In the genomic region with DNA sequence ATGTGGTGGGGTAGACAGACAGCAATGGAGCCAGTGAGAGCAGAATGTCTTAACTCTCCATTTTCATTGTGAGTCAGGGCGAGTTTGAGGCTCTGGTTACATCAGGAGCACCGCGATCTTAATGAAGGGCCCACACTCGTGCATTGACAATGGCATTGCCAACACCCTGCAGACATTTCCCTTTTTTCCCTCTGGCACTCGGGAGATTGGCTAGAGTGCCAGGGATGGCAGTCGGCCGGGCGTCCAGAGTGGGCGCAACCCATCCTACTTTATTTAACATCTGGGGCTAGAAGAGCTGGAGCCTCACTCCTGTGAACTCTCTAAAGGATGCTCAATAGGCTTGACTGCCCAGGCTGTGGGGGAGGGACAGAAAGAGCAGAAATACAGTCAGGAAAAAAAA, we compare ENCODE assay signal across 20 cellular contexts. TPM values are rescaled to one million over a fixed set of nuclear protein-coding genes. Genes with fewer than 3 reads are reported as not detected.
DNase-seq lines count a peak whose midpoint lies in the region; ATAC-seq and TF ChIP-seq lines count a peak whose summit lies in the region.
"Had no signal": no experiment of that assay in that cellular context is flagged by ENCODE, and none has a peak within 500 bp of the region (broad histone marks: within the 10 kb centered on the region; RNA-seq: fewer than 3 reads in every experiment).

No MANE protein-coding gene starts in this region.

- no peaks in the 10 kb centered on the region for H3K9me3 ChIP-seq in Loucy (ENCODE audit: insufficient read depth, low read depth, low read length)
- H3K9me3 ChIP-seq: prostate gland had no signal

- H3K4me1 Mint-ChIP-seq in T-helper 2 cell treated with Interferon-gamma antibody and Interleukin-4, amounts not matched to agents 5 μg/mL and 100 μg/mL, for 36 hours (ENCODE audit: low read depth): peaks cover 38% of the 10 kb centered on the region
- H3K4me1 Mint-ChIP-seq in activated T-helper 2 cell treated with anti-CD3 and anti-CD28 coated beads, Interferon-gamma antibody, Interleukin-2, Interleukin-4, amounts not matched to agents 10 μg/mL and 5 μg/mL and 100 μg/mL, durations not matched to agents 14 hours and 24 hours and 36 hours (ENCODE audit: low read depth): peaks cover 45% of the 10 kb centered on the region
- peaks cover 16 to 40% of the 10 kb centered on the region in 2 donors for H3K4me1 Mint-ChIP-seq in natural killer cell

- H3K4me3 Mint-ChIP-seq in T-helper 2 cell treated with Interferon-gamma antibody and Interleukin-4, amounts not matched to agents 5 μg/mL and 100 μg/mL, for 36 hours: peak overlapping the region; percentile 6
- no peak overlapping the region for H3K4me3 Mint-ChIP-seq in activated T-helper 2 cell treated with anti-CD3 and anti-CD28 coated beads, Interferon-gamma antibody, Interleukin-2, Interleukin-4, amounts not matched to agents 10 μg/mL and 5 μg/mL and 100 μg/mL, durations not matched to agents 14 hours and 24 hours and 36 hours (ENCODE audit: low read depth)
- H3K4me3 Mint-ChIP-seq in natural killer cell: peak overlapping the region; percentile 75
- H3K4me3 Mint-ChIP-seq: IgD-negative memory B cell, memory B cell, nephron had no signal

- peak overlapping the region; percentile 49 for H3K4me3 ChIP-seq in Loucy (ENCODE audit: low read length, poor library complexity, severe bottlenecking)
- H3K4me3 ChIP-seq: prostate gland had no signal

- intact Hi-C loops in activated T-helper 2 cell treated with anti-CD3 and anti-CD28 coated beads, Interferon-gamma antibody, Interleukin-2, Interleukin-4, amounts not matched to agents 10 μg/mL and 5 μg/mL and 100 μg/mL, durations not matched to agents 14 hours and 24 hours and 36 hours (cut with micrococcal nuclease): loop anchor here (1.0 to 5.0 kb wide), 9 partner anchors 8 to 266 kb away; a partner anchor contains a TSS
- intact Hi-C loops in natural killer cell (cut with micrococcal nuclease): no loop called here

- H3K36me3 ChIP-seq in Loucy (ENCODE audit: insufficient read depth, low read length): no peaks in the 10 kb centered on the region
- H3K36me3 ChIP-seq: prostate gland had no signal

- H3K27ac Mint-ChIP-seq in T-helper 2 cell treated with Interferon-gamma antibody and Interleukin-4, amounts not matched to agents 5 μg/mL and 100 μg/mL, for 36 hours: no peak overlapping the region
- peak overlapping the region; percentile 42 for H3K27ac Mint-ChIP-seq in activated T-helper 2 cell treated with anti-CD3 and anti-CD28 coated beads, Interferon-gamma antibody, Interleukin-2, Interleukin-4, amounts not matched to agents 10 μg/mL and 5 μg/mL and 100 μg/mL, durations not matched to agents 14 hours and 24 hours and 36 hours
- peak overlapping the region; percentile 16 to 73 for H3K27ac Mint-ChIP-seq in natural killer cell
- H3K27ac Mint-ChIP-seq: IgD-negative memory B cell, memory B cell, nephron had no signal

- H3K27me3 Mint-ChIP-seq in T-helper 2 cell treated with Interferon-gamma antibody and Interleukin-4, amounts not matched to agents 5 μg/mL and 100 μg/mL, for 36 hours (ENCODE audit: low read depth): peaks cover 55% of the 10 kb centered on the region
- peaks cover 37% of the 10 kb centered on the region for H3K27me3 Mint-ChIP-seq in activated T-helper 2 cell treated with anti-CD3 and anti-CD28 coated beads, Interferon-gamma antibody, Interleukin-2, Interleukin-4, amounts not matched to agents 10 μg/mL and 5 μg/mL and 100 μg/mL, durations not matched to agents 14 hours and 24 hours and 36 hours (ENCODE audit: low read depth)
- peaks cover 25 to 40% of the 10 kb centered on the region in 2 donors for H3K27me3 Mint-ChIP-seq in natural killer cell (ENCODE audit: low read depth in 2 of 2)

- DNase-seq in T-helper 2 cell treated with Interferon-gamma antibody and Interleukin-4, amounts not matched to agents 5 μg/mL and 100 μg/mL, for 36 hours (ENCODE audit: low spot score): peak; percentile 34
- no peak for DNase-seq in T-helper 2 cell
- DNase-seq in activated T-helper 2 cell treated with anti-CD3 and anti-CD28 coated beads, Interferon-gamma antibody, Interleukin-2, Interleukin-4, amounts not matched to agents 10 μg/mL and 5 μg/mL and 100 μg/mL, durations not matched to agents 14 hours and 24 hours and 36 hours (ENCODE audit: low spot score): no peak
- DNase-seq in natural killer cell: no peak
- no peak for DNase-seq in NOMO-1 treated with dmso at 0.1 percent for 144 hours (lab: John Stamatoyannopoulos, UW; ENCODE audit: unreplicated experiment)
- no peak for DNase-seq in D341Med (ENCODE audit: low spot score)
- no peak for DNase-seq in T1000 (lab: John Stamatoyannopoulos, UW)
- DNase-seq: amniotic stem cell; C1 segment of cervical spinal cord; effector CD8-positive, alpha-beta T cell; NCI-H1092; RPMI8226; SW 1271; trophoblast cell had no signal

- no peaks in the 10 kb centered on the region for H3K79me2 ChIP-seq in Loucy (ENCODE audit: insufficient read depth, low read length)

- H3F3A ChIP-seq in Loucy (ENCODE audit: low read depth): 0 out of 2 replicates have a peak, but pooled peaks cover 3% of the 10 kb centered on the region

- no peaks in the 10 kb centered on the region for H4K20me1 ChIP-seq in Loucy (ENCODE audit: insufficient read depth, low read length, poor library complexity, severe bottlenecking)

- peaks cover 33% of the 10 kb centered on the region for H3K4me1 ChIP-seq in Loucy (ENCODE audit: insufficient read depth, low read length, poor library complexity, severe bottlenecking)
- H3K4me1 ChIP-seq: prostate gland had no signal

- H3K36me3 Mint-ChIP-seq in T-helper 2 cell treated with Interferon-gamma antibody and Interleukin-4, amounts not matched to agents 5 μg/mL and 100 μg/mL, for 36 hours (ENCODE audit: low read depth): no peaks in the 10 kb centered on the region
- no peaks in the 10 kb centered on the region for H3K36me3 Mint-ChIP-seq in activated T-helper 2 cell treated with anti-CD3 and anti-CD28 coated beads, Interferon-gamma antibody, Interleukin-2, Interleukin-4, amounts not matched to agents 10 μg/mL and 5 μg/mL and 100 μg/mL, durations not matched to agents 14 hours and 24 hours and 36 hours (ENCODE audit: low read depth)
- no peaks in the 10 kb centered on the region for H3K36me3 Mint-ChIP-seq in natural killer cell
- H3K36me3 Mint-ChIP-seq: memory B cell had no signal

- no peak overlapping the region for H3K9ac ChIP-seq in Loucy (ENCODE audit: low read depth, low read length, poor library complexity, severe bottlenecking)

- no peaks in the 10 kb centered on the region for H3K9me3 Mint-ChIP-seq in T-helper 2 cell treated with Interferon-gamma antibody and Interleukin-4, amounts not matched to agents 5 μg/mL and 100 μg/mL, for 36 hours
- H3K9me3 Mint-ChIP-seq in activated T-helper 2 cell treated with anti-CD3 and anti-CD28 coated beads, Interferon-gamma antibody, Interleukin-2, Interleukin-4, amounts not matched to agents 10 μg/mL and 5 μg/mL and 100 μg/mL, durations not matched to agents 14 hours and 24 hours and 36 hours: no peaks in the 10 kb centered on the region
- no peaks in the 10 kb centered on the region for H3K9me3 Mint-ChIP-seq in natural killer cell
- H3K9me3 Mint-ChIP-seq: memory B cell, nephron had no signal

- no peak overlapping the region for H2AFZ ChIP-seq in Loucy (ENCODE audit: low read length)

- peak overlapping the region; percentile 75 for H3K4me2 ChIP-seq in Loucy (ENCODE audit: low read depth, low read length, poor library complexity, severe bottlenecking)

- ATAC-seq in natural killer cell: no peak

- H3K9me2 ChIP-seq in Loucy (replicated peaks; ENCODE audit: low read depth, low read length): no peaks in the 10 kb centered on the region

- TF ChIP-seq CTCF in Loucy (conservative IDR thresholded peaks at IDR 0.05; ENCODE audit: low read length) (no peak), natural killer cell (IDR thresholded peaks at IDR 0.05) (no peak)

- no peaks in the 10 kb centered on the region for H3K27me3 ChIP-seq in Loucy (ENCODE audit: insufficient read depth, low read length, poor library complexity, severe bottlenecking)

RNA-seq across cellular contexts. Expression of a gene that starts 9.7 kb away (rescaled TPM):
- not detected in 2 replicates for total RNA-seq in activated T-helper 2 cell treated with anti-CD3 and anti-CD28 coated beads, Interferon-gamma antibody, Interleukin-2, Interleukin-4, amounts not matched to agents 10 μg/mL and 5 μg/mL and 100 μg/mL, durations not matched to agents 14 hours and 24 hours and 36 hours
- not detected for total RNA-seq in natural killer cell
- total RNA-seq: A172 had no signal
